ENCODE assay signal across 8 cellular contexts in the genomic region with DNA sequence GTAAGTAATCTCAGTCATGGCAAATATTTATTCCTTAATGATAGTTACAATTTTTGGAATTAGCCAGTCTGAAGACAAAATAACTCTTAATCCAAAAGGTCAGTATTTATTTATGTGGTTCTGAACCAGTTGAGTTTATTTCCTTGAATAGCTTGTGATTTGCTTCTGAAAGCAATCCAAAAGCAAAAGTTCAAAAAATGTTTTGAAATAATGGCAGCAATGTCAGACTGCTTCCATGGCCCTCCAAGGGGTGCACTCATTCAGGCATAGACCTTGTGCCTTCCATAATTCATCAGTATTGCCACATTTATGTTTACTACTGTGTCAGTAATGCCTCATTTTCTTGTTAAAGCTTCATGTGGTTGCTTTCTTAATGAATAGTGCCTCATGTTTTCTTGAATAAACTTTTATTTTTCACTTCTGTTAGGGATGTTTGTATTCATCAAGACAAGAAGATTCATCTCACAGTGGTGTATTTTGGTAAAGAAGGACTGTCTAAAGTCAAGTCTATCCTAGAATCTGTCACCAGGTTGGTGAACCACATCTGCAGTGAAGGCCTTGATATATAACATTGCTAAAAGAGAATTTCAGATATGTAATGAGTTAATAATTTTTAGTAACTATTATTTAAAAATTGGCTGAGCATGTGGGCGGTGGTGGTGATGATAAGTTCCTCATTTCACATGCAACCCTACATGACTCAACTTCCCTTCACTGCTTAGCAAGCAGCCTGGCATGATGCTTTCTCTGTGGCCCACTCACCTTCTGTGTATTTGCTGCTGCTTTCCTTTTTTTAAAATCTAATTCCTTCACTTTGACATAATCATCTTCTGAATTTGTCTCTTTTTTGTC. TPM values are rescaled to one million over a fixed set of nuclear protein-coding genes. Genes with fewer than 3 reads are reported as not detected.
A peak's percentile ranks its signal among the peaks of the same experiment; 100 is the strongest.
DNase-seq lines count a peak whose midpoint lies in the region; ATAC-seq, FAIRE-seq and TF ChIP-seq lines count a peak whose summit lies in the region.

No MANE protein-coding gene starts in this region.

- H3K27ac ChIP-seq in left lung (peak overlapping the region; percentile 17 to 69), mesendoderm (ENCODE audit: low read depth, low read length) (no peak overlapping the region), esophagus squamous epithelium (peak overlapping the region in 1 of 4 donors; percentile 39)

- intact Hi-C loops in left lung (cut with DNase I) = no loop called here
- intact Hi-C loops in esophagus squamous epithelium (cut with DNase I) = no loop called here

- no peak overlapping the region for H2BK120ac ChIP-seq in mesendoderm (ENCODE audit: low read depth, low read length)

- H3K18ac ChIP-seq in mesendoderm (ENCODE audit: low read length) = no peak overlapping the region

- H3K27me3 ChIP-seq in left lung = no peaks in the 10 kb centered on the region
- H3K27me3 ChIP-seq in mesendoderm (ENCODE audit: insufficient read depth, low read length, poor library complexity) = no peaks in the 10 kb centered on the region
- no peaks in the 10 kb centered on the region for H3K27me3 ChIP-seq in esophagus squamous epithelium

- FAIRE-seq in frontal cortex (lab: Jason Lieb, UNC) = no peak

- no peak overlapping the region for H3K23ac ChIP-seq in mesendoderm (ENCODE audit: low read length)

- no peak overlapping the region for H3K56ac ChIP-seq in mesendoderm (ENCODE audit: low read length)

- H3K4ac ChIP-seq in mesendoderm (ENCODE audit: low read depth, low read length) = no peak overlapping the region

- TF ChIP-seq POLR2A in esophagus squamous epithelium (IDR thresholded peaks at IDR 0.05) = no peak

- H3K4me3 ChIP-seq in left lung (no peak overlapping the region), mesendoderm (ENCODE audit: low read length) (no peak overlapping the region), esophagus squamous epithelium (no peak overlapping the region)

- no peak overlapping the region for H3K4me2 ChIP-seq in mesendoderm (ENCODE audit: low read length)

- peak; percentile 79 for ATAC-seq in GM18868 (IDR thresholded peaks at IDR 0.05; ENCODE audit: unreplicated experiment)
- ATAC-seq in HG02970 (IDR thresholded peaks at IDR 0.05; ENCODE audit: low FRiP score, unreplicated experiment) = peak; percentile 38
- ATAC-seq in left lung = peak; percentile 78

- H4K5ac ChIP-seq in mesendoderm (ENCODE audit: low read length) = no peak overlapping the region

- H3K4me1 ChIP-seq in left lung = peaks cover 12 to 57% of the 10 kb centered on the region in 2 donors
- H3K4me1 ChIP-seq in mesendoderm (ENCODE audit: control insufficient read depth, low read depth, low read length) = no peaks in the 10 kb centered on the region
- H3K4me1 ChIP-seq in esophagus squamous epithelium = peaks cover 0 to 35% (median 18%) of the 10 kb centered on the region in 3 donors

- no peak overlapping the region for H2AK5ac ChIP-seq in mesendoderm (ENCODE audit: low read length)

- no peak overlapping the region for H2BK5ac ChIP-seq in mesendoderm (ENCODE audit: low read length)

- DNase-seq in activated CD4-positive, alpha-beta T cell treated with anti-CD3 and anti-CD28 coated beads, Interleukin-2, amount 50 U/mL, for 4 hours = peak; percentile 8 to 11
- no peak for DNase-seq in left lung
- no peak for DNase-seq in NCI-H345 (lab: John Stamatoyannopoulos, UW)
- DNase-seq in frontal cortex (ENCODE audit: low spot score in 2 of 2) = no peak
- DNase-seq in mesendoderm = no peak
- DNase-seq in esophagus squamous epithelium (lab: John Stamatoyannopoulos, UW) = no peak

- H3K79me1 ChIP-seq in mesendoderm (ENCODE audit: low read length) = peaks cover 1% of the 10 kb centered on the region

- no peak overlapping the region for H2BK15ac ChIP-seq in mesendoderm (replicated peaks; ENCODE audit: low read depth)

- H3K9me3 ChIP-seq in left lung = no peaks in the 10 kb centered on the region
- H3K9me3 ChIP-seq in esophagus squamous epithelium = no peaks in the 10 kb centered on the region

- H3K36me3 ChIP-seq in left lung = peaks cover 0 to 36% of the 10 kb centered on the region in 2 donors
- H3K36me3 ChIP-seq in mesendoderm (ENCODE audit: control insufficient read depth, insufficient read depth, low read length) = no peaks in the 10 kb centered on the region
- H3K36me3 ChIP-seq in esophagus squamous epithelium = peaks cover 0 to 33% (median 4%) of the 10 kb centered on the region in 3 donors

- no peak for TF ChIP-seq CTCF in left lung (IDR thresholded peaks at IDR 0.05)
- no peak for TF ChIP-seq CTCF in esophagus squamous epithelium (IDR thresholded peaks at IDR 0.05)

- H3K9ac ChIP-seq in mesendoderm (ENCODE audit: low read length) = no peak overlapping the region

- no peak overlapping the region for H4K8ac ChIP-seq in mesendoderm (ENCODE audit: low read depth, low read length)

- H3K79me2 ChIP-seq in mesendoderm (ENCODE audit: control insufficient read depth, insufficient read depth, low read length) = no peaks in the 10 kb centered on the region

- no CpG with 5 or more reads among the region's 1 CpG for WGBS in mesendoderm (ENCODE audit: extremely low coverage, insufficient coverage, low lambda C conversion rate)
- 20 to 42% methylated on average over 1 of the region's 1 CpG for WGBS in esophagus squamous epithelium, 2 donors

RNA-seq across cellular contexts. Expression of gene CSGALNACT2, which starts 22.0 kb away (rescaled TPM):
- total RNA-seq in left lung (10 to 100 TPM; 32.4 to 39.9 TPM), frontal cortex (87.2 TPM), esophagus squamous epithelium (10 to 100 TPM in 1 of 4 donors, 1 to 10 TPM in 3; 2.8 to 18.5 (median 6.8) TPM)
- polyA plus RNA-seq in mesendoderm (2013, experiment 1 of 2) = 6.1 TPM
- polyA plus RNA-seq in mesendoderm (2013, experiment 2 of 2) = 5.9 TPM

Comparison
In these comparisons a context has a peak if more than half of its experiments do, and no peak if none do; other contexts are left out.
1. DNase-seq: peak in activated CD4-positive, alpha-beta T cell treated with anti-CD3 and anti-CD28 coated beads, Interleukin-2, amount 50 U/mL, for 4 hours (2 of 2); none in left lung (0 of 2), NCI-H345 (single experiment), frontal cortex (0 of 2), mesendoderm (single experiment) and esophagus squamous epithelium (single experiment).
2. Peak in every context shown above with its lines, with median percentiles within 50 percentile points of each other: ATAC-seq.